1 cellular context compared by ENCODE assay signal in genomic region chr5:56200856-56201638, GRCh38.
TF ChIP-seq lines count a peak whose summit lies in the region.

No MANE protein-coding gene starts in this region.

TF ChIP-seq in GM12878, 131 proteins besides CTCF, POLR2A, EP300 and RAD21 (continued from another document):
- TF ChIP-seq ZNF687 (IDR thresholded peaks at IDR 0.05) = peak; percentile 26; the same call in 1 of the 2 replicates
- peak; percentile 43 to 67; a peak in 3 of 4 replicates for TF ChIP-seq IKZF2 (IDR thresholded peaks at IDR 0.05)
- TF ChIP-seq ZNF207 (IDR thresholded peaks at IDR 0.05; ENCODE audit: borderline replicate concordance) = no peak
- no peak for TF ChIP-seq RFX5 (IDR thresholded peaks at IDR 0.05; ENCODE audit: low read depth, low read length)
- no peak for TF ChIP-seq SP1 (IDR thresholded peaks at IDR 0.05; ENCODE audit: low read depth, low read length)
- no peak for TF ChIP-seq KDM1A (IDR thresholded peaks at IDR 0.05; ENCODE audit: borderline replicate concordance)
- TF ChIP-seq ZBTB4 (CRISPR knock-in tag; IDR thresholded peaks at IDR 0.05) = no peak
